17 cellular contexts compared by ENCODE assay signal in the genomic region with DNA sequence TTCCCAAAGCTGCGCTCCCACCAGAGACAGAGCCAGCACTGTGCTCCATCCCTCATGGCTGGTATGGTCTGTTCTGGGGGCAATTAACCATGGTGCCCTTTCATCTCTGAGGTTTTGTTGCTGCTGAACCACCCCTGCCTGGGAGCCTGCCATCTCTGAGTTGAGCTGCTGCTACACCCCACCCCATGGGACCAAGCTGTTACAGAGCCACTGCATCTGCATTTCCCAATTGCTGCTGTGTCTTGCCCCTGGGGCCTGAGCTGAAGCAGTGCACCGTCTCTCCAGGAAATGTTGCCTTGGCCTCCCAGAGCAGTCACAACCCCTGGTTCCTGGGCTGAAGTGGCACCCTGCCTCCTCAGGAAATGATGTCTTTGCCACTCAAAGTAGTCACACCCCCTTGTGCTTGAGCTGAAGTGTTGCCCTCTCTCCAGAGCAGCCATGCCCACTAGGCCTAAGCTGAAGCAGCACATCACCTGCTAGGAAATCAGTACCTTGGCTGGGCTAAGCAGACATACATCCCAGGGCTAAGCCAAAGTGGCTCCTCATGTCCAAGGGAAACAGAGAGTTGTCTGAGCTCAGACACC.
DNase-seq lines count a peak whose midpoint lies in the region; ATAC-seq and TF ChIP-seq lines count a peak whose summit lies in the region.
"Had no signal": no experiment of that assay in that cellular context is flagged by ENCODE, and none has a peak within 500 bp of the region (broad histone marks: within the 10 kb centered on the region; RNA-seq: fewer than 3 reads in every experiment).

No MANE protein-coding gene starts in this region.

- H3K4me1 ChIP-seq in BLaER1 treated with 17β-estradiol and CSF1 and Interleukin-3, amounts not matched to agents 10 nM and 100 nM = peaks cover 7 to 18% (median 12%) of the 10 kb centered on the region in 10 experiments; a peak in 19 of 20 replicates
- no peaks in the 10 kb centered on the region for H3K4me1 ChIP-seq in lung (ENCODE audit: control insufficient read depth in 2 of 2, insufficient read depth in 2 of 2, low read length in 2 of 2)
- H3K4me1 ChIP-seq: A549 had no signal

- no peaks in the 10 kb centered on the region; a peak in 1 of 22 replicates for H3K9me3 ChIP-seq in BLaER1 treated with 17β-estradiol and CSF1 and Interleukin-3, amounts not matched to agents 10 nM and 100 nM (replicated peaks in 1 of 11)
- H3K9me3 ChIP-seq in KOPT-K1 (ENCODE audit: insufficient read depth, low read length, poor library complexity, severe bottlenecking) = peaks cover 13% of the 10 kb centered on the region
- peaks cover 0 to 5% of the 10 kb centered on the region in 2 donors for H3K9me3 ChIP-seq in lung (ENCODE audit: control insufficient read depth in 2 of 2, insufficient read depth in 1 of 2, low read length in 1 of 2)
- H3K9me3 ChIP-seq: A549, SK-N-SH had no signal

- no peaks in the 10 kb centered on the region for H3K27me3 Mint-ChIP-seq in WTC11 (ENCODE audit: low read depth)
- H3K27me3 Mint-ChIP-seq in activated CD4-positive, alpha-beta T cell treated with anti-CD3 and anti-CD28 coated beads, Interleukin-2, amount 10 ng/mL, durations not matched to agents 7 days and 5 days = no peaks in the 10 kb centered on the region

- H3K36me3 Mint-ChIP-seq in WTC11 = no peaks in the 10 kb centered on the region
- H3K36me3 Mint-ChIP-seq in activated CD4-positive, alpha-beta T cell treated with anti-CD3 and anti-CD28 coated beads, Interleukin-2, amount 10 ng/mL, durations not matched to agents 7 days and 5 days (ENCODE audit: low read depth) = no peaks in the 10 kb centered on the region

- no peak for DNase-seq in WTC11 (ENCODE audit: low spot score)
- DNase-seq in lung (ENCODE audit: low spot score) = no peak
- no peak for DNase-seq in stimulated activated CD4-positive, alpha-beta T cell treated with anti-CD3 and anti-CD28 coated beads, Interleukin-12 subunit alpha, Interleukin-12 subunit beta, amount 100 ng/mL, for 4 hours
- no peak for DNase-seq in activated CD4-positive, alpha-beta T cell treated with anti-CD3 and anti-CD28 coated beads, Interleukin-2, amount 10 ng/mL, durations not matched to agents 7 days and 5 days
- no peak for DNase-seq in OCI-M1 (lab: John Stamatoyannopoulos, UW)
- DNase-seq: GOT3, Karpas-422, NCI-H2081, NCI-H774, SHP77, SK-N-SH had no signal

- ATAC-seq in WTC11 (peak; percentile 71), lung (ENCODE audit: insufficient read depth, low FRiP score) (peak; percentile 27), GM21360 (IDR thresholded peaks at IDR 0.05; ENCODE audit: unreplicated experiment) (no peak)
- ATAC-seq: A549 had no signal

- 64 to 66% methylated on average over 2 of the region's 2 CpGs for WGBS in lung, 2 donors

- no peaks in the 10 kb centered on the region for H3K27me3 ChIP-seq in BLaER1 treated with 17β-estradiol and CSF1 and Interleukin-3, amounts not matched to agents 10 nM and 100 nM
- H3K27me3 ChIP-seq in lung (ENCODE audit: control insufficient read depth, insufficient read depth) = no peaks in the 10 kb centered on the region

- POLR2A ChIA-PET in WTC11 (lab: Charles Lee) = no interaction called here
- POLR2A ChIA-PET in activated CD4-positive, alpha-beta T cell treated with anti-CD3 and anti-CD28 coated beads, Interleukin-2, amount 10 ng/mL, durations not matched to agents 7 days and 5 days (lab: Charles Lee) = no interaction called here

- H3K4me2 ChIP-seq in BLaER1 treated with 17β-estradiol and CSF1 and Interleukin-3, amounts not matched to agents 10 nM and 100 nM = peak overlapping the region; percentile 11 to 74 (median 63); a peak in 20 of 22 replicates
- H3K4me2 ChIP-seq: A549, SK-N-SH had no signal

- H3K4me3 Mint-ChIP-seq in WTC11 = no peak overlapping the region
- no peak overlapping the region for H3K4me3 Mint-ChIP-seq in activated CD4-positive, alpha-beta T cell treated with anti-CD3 and anti-CD28 coated beads, Interleukin-2, amount 10 ng/mL, durations not matched to agents 7 days and 5 days

- no peak overlapping the region; a peak in 1 of 20 replicates for H3K4me3 ChIP-seq in BLaER1 treated with 17β-estradiol and CSF1 and Interleukin-3, amounts not matched to agents 10 nM and 100 nM
- no peak overlapping the region for H3K4me3 ChIP-seq in lung
- H3K4me3 ChIP-seq: A549 had no signal

- H3K27ac Mint-ChIP-seq in WTC11 = no peak overlapping the region
- H3K27ac Mint-ChIP-seq in activated CD4-positive, alpha-beta T cell treated with anti-CD3 and anti-CD28 coated beads, Interleukin-2, amount 10 ng/mL, durations not matched to agents 7 days and 5 days = no peak overlapping the region

- CTCF ChIA-PET in WTC11 (lab: Charles Lee) = no interaction called here
- CTCF ChIA-PET in activated CD4-positive, alpha-beta T cell treated with anti-CD3 and anti-CD28 coated beads, Interleukin-2, amount 10 ng/mL, durations not matched to agents 7 days and 5 days (lab: Charles Lee) = interaction anchor here (0.6 kb wide), 1 partner anchor 1227 kb away, joined by 3 read pairs; no protein-coding TSS in a partner anchor

- no peaks in the 10 kb centered on the region for H3K36me3 ChIP-seq in BLaER1 treated with 17β-estradiol and CSF1 and Interleukin-3, amounts not matched to agents 10 nM and 100 nM
- H3K36me3 ChIP-seq in KOPT-K1 (ENCODE audit: insufficient read depth, low read length) = no peaks in the 10 kb centered on the region
- no peaks in the 10 kb centered on the region for H3K36me3 ChIP-seq in lung (ENCODE audit: control insufficient read depth in 2 of 2, insufficient read depth in 2 of 2, low read length in 2 of 2)

- peak overlapping the region in 9 of 11 experiments; percentile 14 to 71 (median 50); a peak in 16 of 22 replicates for H3K27ac ChIP-seq in BLaER1 treated with 17β-estradiol and CSF1 and Interleukin-3, amounts not matched to agents 10 nM and 100 nM
- H3K27ac ChIP-seq in KOPT-K1 (ENCODE audit: low read depth, low read length, poor library complexity, severe bottlenecking) (peak overlapping the region; percentile 51), lung (ENCODE audit: low read depth in 1 of 2, low read length in 1 of 2) (no peak overlapping the region)
- H3K27ac ChIP-seq: A549, C4-2B, HL-60 had no signal

- H3K9me3 Mint-ChIP-seq in WTC11 = no peaks in the 10 kb centered on the region
- H3K9me3 Mint-ChIP-seq in activated CD4-positive, alpha-beta T cell treated with anti-CD3 and anti-CD28 coated beads, Interleukin-2, amount 10 ng/mL, durations not matched to agents 7 days and 5 days = no peaks in the 10 kb centered on the region

- H3K9ac ChIP-seq in BLaER1 treated with 17β-estradiol and CSF1 and Interleukin-3, amounts not matched to agents 10 nM and 100 nM = no peak overlapping the region; a peak in 3 of 22 replicates
- H3K9ac ChIP-seq: SK-N-SH had no signal

- peaks cover 8% of the 10 kb centered on the region for H3K4me1 Mint-ChIP-seq in WTC11
- no peaks in the 10 kb centered on the region for H3K4me1 Mint-ChIP-seq in activated CD4-positive, alpha-beta T cell treated with anti-CD3 and anti-CD28 coated beads, Interleukin-2, amount 10 ng/mL, durations not matched to agents 7 days and 5 days

- TF ChIP-seq CTCF in WTC11 (IDR thresholded peaks at IDR 0.05) = no peak
- TF ChIP-seq CTCF in lung (IDR thresholded peaks at IDR 0.05; ENCODE audit: control extremely low read depth, extremely low read depth) = no peak

- no peaks in the 10 kb centered on the region for H4K20me1 ChIP-seq in BLaER1 treated with 17β-estradiol and CSF1 and Interleukin-3, amounts not matched to agents 10 nM and 100 nM

TF ChIP-seq in WTC11, 78 proteins besides CTCF, POLR2A, EP300 and RAD21:
- TF ChIP-seq NR1H2 (CRISPR knock-in tag; IDR thresholded peaks at IDR 0.05) = no peak

Comparison
In these comparisons a context has a peak if more than half of its experiments do, and no peak if none do; other contexts are left out.
1. H3K27ac ChIP-seq: peak in BLaER1 treated with 17β-estradiol and CSF1 and Interleukin-3, amounts not matched to agents 10 nM and 100 nM (9 of 11) and KOPT-K1 (single experiment); none in lung (0 of 2).